ENCODE assay signal across 12 cellular contexts in genomic region chr20:7841967-7842301, GRCh38.
DNase-seq lines count a peak whose midpoint lies in the region; ATAC-seq and TF ChIP-seq lines count a peak whose summit lies in the region.
"Had no signal": no experiment of that assay in that cellular context is flagged by ENCODE, and none has a peak within 500 bp of the region (broad histone marks: within the 10 kb centered on the region; RNA-seq: fewer than 3 reads in every experiment).

No MANE protein-coding gene starts in this region.

- H3K4me3 ChIP-seq in cardiac fibroblast (replicated peaks in 1 of 2; ENCODE audit: low read depth in 2 of 2, low read length in 2 of 2) (no peak overlapping the region), hepatocyte (no peak overlapping the region), coronary artery (no peak overlapping the region)
- H3K4me3 ChIP-seq: cardiac muscle cell had no signal

- H3K4me1 Mint-ChIP-seq in activated T-cell treated with anti-CD3 and anti-CD28 coated beads, Interleukin-2, amount 50 U/mL, for 72 hours (ENCODE audit: low read depth): no peaks in the 10 kb centered on the region

- no peaks in the 10 kb centered on the region for H3K79me2 ChIP-seq in hepatocyte

- H3K4me3 Mint-ChIP-seq in activated T-cell treated with anti-CD3 and anti-CD28 coated beads, Interleukin-2, amount 50 U/mL, for 72 hours: no peak overlapping the region

- H2AFZ ChIP-seq in hepatocyte: no peak overlapping the region

- H3K27ac ChIP-seq in hepatocyte (no peak overlapping the region), coronary artery (peak overlapping the region in 1 of 2 donors; percentile 13)
- H3K27ac ChIP-seq: 22Rv1, cardiac muscle cell had no signal

- no peaks in the 10 kb centered on the region for H3K36me3 ChIP-seq in hepatocyte (replicated peaks; ENCODE audit: insufficient read depth, low read depth)
- H3K36me3 ChIP-seq: cardiac muscle cell had no signal

- H3K4me2 ChIP-seq in hepatocyte: no peak overlapping the region

- H3K4me1 ChIP-seq in hepatocyte (ENCODE audit: insufficient read depth): peaks cover 6% of the 10 kb centered on the region

- H3K27ac Mint-ChIP-seq in activated T-cell treated with anti-CD3 and anti-CD28 coated beads, Interleukin-2, amount 50 U/mL, for 72 hours: no peak overlapping the region

- no peaks in the 10 kb centered on the region for H3K9me3 ChIP-seq in hepatocyte (ENCODE audit: low read depth)

- peaks cover 5% of the 10 kb centered on the region for H3K27me3 Mint-ChIP-seq in activated T-cell treated with anti-CD3 and anti-CD28 coated beads, Interleukin-2, amount 50 U/mL, for 72 hours (ENCODE audit: low read depth)

- no peaks in the 10 kb centered on the region for H3K9me2 ChIP-seq in hepatocyte (replicated peaks; ENCODE audit: insufficient read depth)

- H3K36me3 Mint-ChIP-seq in activated T-cell treated with anti-CD3 and anti-CD28 coated beads, Interleukin-2, amount 50 U/mL, for 72 hours (ENCODE audit: insufficient read depth in 2 of 2): no peaks in the 10 kb centered on the region

- no peaks in the 10 kb centered on the region for H3K27me3 ChIP-seq in hepatocyte
- H3K27me3 ChIP-seq: cardiac muscle cell had no signal

- WGBS in hepatocyte (ENCODE audit: low lambda C conversion rate, missing lambda C conversion rate): 60% methylated on average over 2 of the region's 2 CpGs

- peak; percentile 51 for DNase-seq in DMS53 (lab: John Stamatoyannopoulos, UW)
- no peak for DNase-seq in DMS53 treated with DMSO at 0.1 percent for 48 hours (lab: John Stamatoyannopoulos, UW; ENCODE audit: unreplicated experiment)
- DNase-seq in cardiac fibroblast (ENCODE audit: low read depth in 2 of 2): peak; percentile 96 to 97
- peak; percentile 38 for DNase-seq in hepatocyte (ENCODE audit: low spot score)
- DNase-seq in activated T-cell treated with anti-CD3 and anti-CD28 coated beads, Interleukin-2, amount 50 U/mL, for 72 hours: no peak
- no peak for DNase-seq in coronary artery (ENCODE audit: low spot score)
- no peak for DNase-seq in 8988T
- DNase-seq: activated CD4-positive, alpha-beta T cell treated with anti-CD3 and anti-CD28 coated beads, Interleukin-2, amount 50 U/mL, for 1 hour; KBM-7 had no signal

- ATAC-seq in activated T-cell treated with anti-CD3 and anti-CD28 coated beads, Interleukin-2, amount 50 U/mL, for 72 hours (replicated peaks in 1 of 2): no peak
- no peak for ATAC-seq in GM18511 (IDR thresholded peaks at IDR 0.05; ENCODE audit: unreplicated experiment)

- no peaks in the 10 kb centered on the region for H3K9me3 Mint-ChIP-seq in activated T-cell treated with anti-CD3 and anti-CD28 coated beads, Interleukin-2, amount 50 U/mL, for 72 hours

- no peaks in the 10 kb centered on the region for H4K20me1 ChIP-seq in hepatocyte (ENCODE audit: insufficient read depth, poor library complexity, severe bottlenecking)

- TF ChIP-seq CTCF in cardiac fibroblast (IDR thresholded peaks at IDR 0.05; ENCODE audit: low read depth, low read length) (no peak), hepatocyte (IDR thresholded peaks at IDR 0.05; ENCODE audit: poor library complexity) (no peak), coronary artery (IDR thresholded peaks at IDR 0.05) (no peak)

Comparison
In these comparisons a context has a peak if more than half of its experiments do, and no peak if none do; other contexts are left out.
1. DNase-seq: peak in DMS53 (single experiment), cardiac fibroblast (2 of 2) and hepatocyte (single experiment); none in DMS53 treated with DMSO at 0.1 percent for 48 hours (single experiment), activated T-cell treated with anti-CD3 and anti-CD28 coated beads, Interleukin-2, amount 50 U/mL, for 72 hours (0 of 2), coronary artery (single experiment) and 8988T (single experiment).